1 cellular context compared by ENCODE assay signal in the genomic region with DNA sequence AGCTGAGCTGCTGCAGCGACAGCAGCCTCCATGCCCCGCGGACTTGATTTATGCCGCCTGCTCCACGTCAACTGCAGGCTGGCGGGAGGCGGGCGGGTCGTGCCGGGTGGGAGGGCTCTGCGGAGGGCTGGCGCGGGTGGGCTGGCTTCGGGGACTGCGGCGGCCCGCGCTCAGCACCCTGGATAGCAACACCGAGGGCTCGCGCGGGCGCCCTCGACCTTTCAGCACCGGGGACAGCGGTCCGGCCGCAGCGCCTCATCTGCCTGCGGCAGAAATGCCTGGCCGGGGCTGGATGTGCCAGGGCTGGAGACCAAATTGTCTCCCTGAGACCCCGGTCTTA.
A peak's percentile ranks its signal among the peaks of the same experiment; 100 is the strongest.
TF ChIP-seq lines count a peak whose summit lies in the region.

No MANE protein-coding gene starts in this region.

TF ChIP-seq in SK-N-SH treated with all-trans-retinoic acid at 6 μM for 48 hours, 23 proteins besides CTCF, POLR2A, EP300 and RAD21 (continued from another document):
- TF ChIP-seq, protein P1, sequence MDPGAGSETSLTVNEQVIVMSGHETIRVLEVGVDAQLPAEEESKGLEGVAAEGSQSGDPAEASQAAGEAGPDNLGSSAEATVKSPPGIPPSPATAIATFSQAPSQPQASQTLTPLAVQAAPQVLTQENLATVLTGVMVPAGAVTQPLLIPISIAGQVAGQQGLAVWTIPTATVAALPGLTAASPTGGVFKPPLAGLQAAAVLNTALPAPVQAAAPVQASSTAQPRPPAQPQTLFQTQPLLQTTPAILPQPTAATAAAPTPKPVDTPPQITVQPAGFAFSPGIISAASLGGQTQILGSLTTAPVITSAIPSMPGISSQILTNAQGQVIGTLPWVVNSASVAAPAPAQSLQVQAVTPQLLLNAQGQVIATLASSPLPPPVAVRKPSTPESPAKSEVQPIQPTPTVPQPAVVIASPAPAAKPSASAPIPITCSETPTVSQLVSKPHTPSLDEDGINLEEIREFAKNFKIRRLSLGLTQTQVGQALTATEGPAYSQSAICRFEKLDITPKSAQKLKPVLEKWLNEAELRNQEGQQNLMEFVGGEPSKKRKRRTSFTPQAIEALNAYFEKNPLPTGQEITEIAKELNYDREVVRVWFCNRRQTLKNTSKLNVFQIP (CRISPR knock-in tag; IDR thresholded peaks at IDR 0.05; ENCODE audit: borderline replicate concordance, low read depth), result no peak
- TF ChIP-seq, protein P2, sequence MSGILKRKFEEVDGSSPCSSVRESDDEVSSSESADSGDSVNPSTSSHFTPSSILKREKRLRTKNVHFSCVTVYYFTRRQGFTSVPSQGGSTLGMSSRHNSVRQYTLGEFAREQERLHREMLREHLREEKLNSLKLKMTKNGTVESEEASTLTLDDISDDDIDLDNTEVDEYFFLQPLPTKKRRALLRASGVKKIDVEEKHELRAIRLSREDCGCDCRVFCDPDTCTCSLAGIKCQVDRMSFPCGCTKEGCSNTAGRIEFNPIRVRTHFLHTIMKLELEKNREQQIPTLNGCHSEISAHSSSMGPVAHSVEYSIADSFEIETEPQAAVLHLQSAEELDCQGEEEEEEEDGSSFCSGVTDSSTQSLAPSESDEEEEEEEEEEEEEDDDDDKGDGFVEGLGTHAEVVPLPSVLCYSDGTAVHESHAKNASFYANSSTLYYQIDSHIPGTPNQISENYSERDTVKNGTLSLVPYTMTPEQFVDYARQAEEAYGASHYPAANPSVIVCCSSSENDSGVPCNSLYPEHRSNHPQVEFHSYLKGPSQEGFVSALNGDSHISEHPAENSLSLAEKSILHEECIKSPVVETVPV (CRISPR knock-in tag; IDR thresholded peaks at IDR 0.05), result no peak
- TF ChIP-seq, protein P3, sequence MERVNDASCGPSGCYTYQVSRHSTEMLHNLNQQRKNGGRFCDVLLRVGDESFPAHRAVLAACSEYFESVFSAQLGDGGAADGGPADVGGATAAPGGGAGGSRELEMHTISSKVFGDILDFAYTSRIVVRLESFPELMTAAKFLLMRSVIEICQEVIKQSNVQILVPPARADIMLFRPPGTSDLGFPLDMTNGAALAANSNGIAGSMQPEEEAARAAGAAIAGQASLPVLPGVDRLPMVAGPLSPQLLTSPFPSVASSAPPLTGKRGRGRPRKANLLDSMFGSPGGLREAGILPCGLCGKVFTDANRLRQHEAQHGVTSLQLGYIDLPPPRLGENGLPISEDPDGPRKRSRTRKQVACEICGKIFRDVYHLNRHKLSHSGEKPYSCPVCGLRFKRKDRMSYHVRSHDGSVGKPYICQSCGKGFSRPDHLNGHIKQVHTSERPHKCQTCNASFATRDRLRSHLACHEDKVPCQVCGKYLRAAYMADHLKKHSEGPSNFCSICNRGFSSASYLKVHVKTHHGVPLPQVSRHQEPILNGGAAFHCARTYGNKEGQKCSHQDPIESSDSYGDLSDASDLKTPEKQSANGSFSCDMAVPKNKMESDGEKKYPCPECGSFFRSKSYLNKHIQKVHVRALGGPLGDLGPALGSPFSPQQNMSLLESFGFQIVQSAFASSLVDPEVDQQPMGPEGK (CRISPR knock-in tag; IDR thresholded peaks at IDR 0.05; ENCODE audit: borderline replicate concordance), result no peak
- peak; percentile 26; the same call in 1 of the 2 replicates for TF ChIP-seq ZNF8 (CRISPR knock-in tag; IDR thresholded peaks at IDR 0.05)
- TF ChIP-seq, protein P4, sequence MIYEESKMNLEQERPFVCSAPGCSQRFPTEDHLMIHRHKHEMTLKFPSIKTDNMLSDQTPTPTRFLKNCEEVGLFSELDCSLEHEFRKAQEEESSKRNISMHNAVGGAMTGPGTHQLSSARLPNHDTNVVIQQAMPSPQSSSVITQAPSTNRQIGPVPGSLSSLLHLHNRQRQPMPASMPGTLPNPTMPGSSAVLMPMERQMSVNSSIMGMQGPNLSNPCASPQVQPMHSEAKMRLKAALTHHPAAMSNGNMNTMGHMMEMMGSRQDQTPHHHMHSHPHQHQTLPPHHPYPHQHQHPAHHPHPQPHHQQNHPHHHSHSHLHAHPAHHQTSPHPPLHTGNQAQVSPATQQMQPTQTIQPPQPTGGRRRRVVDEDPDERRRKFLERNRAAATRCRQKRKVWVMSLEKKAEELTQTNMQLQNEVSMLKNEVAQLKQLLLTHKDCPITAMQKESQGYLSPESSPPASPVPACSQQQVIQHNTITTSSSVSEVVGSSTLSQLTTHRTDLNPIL (CRISPR knock-in tag; IDR thresholded peaks at IDR 0.05; ENCODE audit: low read depth), result no peak
- no peak for TF ChIP-seq OSR1 (CRISPR knock-in tag; IDR thresholded peaks at IDR 0.05)
- peak; percentile 99 for TF ChIP-seq SNAI2 (CRISPR knock-in tag; IDR thresholded peaks at IDR 0.05)
- peak; percentile 92 for TF ChIP-seq ZFP3 (CRISPR knock-in tag; IDR thresholded peaks at IDR 0.05)
- no peak for TF ChIP-seq ZNF70 (CRISPR knock-in tag; IDR thresholded peaks at IDR 0.05)
- peak; percentile 92; the same call in 1 of the 2 replicates for TF ChIP-seq ZNF565 (CRISPR knock-in tag; conservative IDR thresholded peaks at IDR 0.05; ENCODE audit: low read depth)
- TF ChIP-seq ZFP30 (CRISPR knock-in tag; IDR thresholded peaks at IDR 0.05), result peak; percentile 54; the same call in 1 of the 2 replicates
